In the genomic region with DNA sequence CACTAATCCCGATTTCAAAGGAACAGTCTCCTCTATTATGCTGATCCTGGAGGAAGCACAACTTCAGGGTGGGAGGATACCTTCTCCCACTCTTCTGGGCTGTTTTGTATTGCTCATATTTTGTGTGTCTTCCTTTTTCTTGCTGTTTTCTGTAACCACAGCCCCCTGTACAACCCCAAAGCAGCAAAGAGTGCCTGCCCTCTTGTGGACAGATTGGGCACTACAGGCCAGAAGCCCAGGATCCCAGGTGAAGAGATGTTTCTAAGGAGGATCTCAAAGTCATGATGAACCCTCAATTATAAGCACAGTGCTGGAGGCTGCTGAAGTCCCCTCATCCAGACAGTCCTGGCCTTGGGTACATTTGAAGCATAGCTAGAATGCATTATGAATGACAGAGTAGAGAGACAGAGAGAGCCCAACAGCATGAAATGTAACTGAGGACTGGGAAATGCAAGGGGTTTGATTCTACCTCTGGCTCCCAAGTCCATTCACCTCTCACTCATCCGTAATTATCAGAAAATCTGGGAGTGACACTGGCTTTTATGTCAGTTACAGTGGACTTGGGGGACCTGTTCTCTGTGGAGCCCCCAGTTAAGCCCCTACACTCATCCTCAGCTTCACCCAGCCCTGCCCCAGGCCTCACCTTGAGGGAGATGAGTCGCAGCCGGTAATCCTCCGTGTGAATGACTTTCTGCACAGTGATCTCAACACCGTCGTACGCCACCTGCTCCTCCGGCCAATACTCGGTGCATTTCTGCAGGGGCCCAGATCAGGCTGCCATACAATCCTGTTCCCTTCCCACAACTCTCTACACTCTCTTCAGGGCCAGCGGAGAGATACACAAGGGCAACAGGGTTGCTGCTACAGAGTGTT, we compare ENCODE assay signal across 8 cellular contexts. TPM values are rescaled to one million over a fixed set of nuclear protein-coding genes. Genes with fewer than 3 reads are reported as not detected.
DNase-seq lines count a peak whose midpoint lies in the region; ATAC-seq and TF ChIP-seq lines count a peak whose summit lies in the region.

No MANE protein-coding gene starts in this region.

- no peaks in the 10 kb centered on the region for H3K9me2 ChIP-seq in Loucy (replicated peaks; ENCODE audit: low read depth, low read length)

- peak; percentile 99 for TF ChIP-seq CTCF in Loucy (conservative IDR thresholded peaks at IDR 0.05; ENCODE audit: low read length)
- TF ChIP-seq CTCF in left lung (IDR thresholded peaks at IDR 0.05), result peak; percentile 94 to 97

- peak; percentile 50 for ATAC-seq in GM18909 (IDR thresholded peaks at IDR 0.05; ENCODE audit: poor library complexity, unreplicated experiment)
- ATAC-seq in left lung, result peak; percentile 84

- H3K4me3 ChIP-seq in Loucy (ENCODE audit: low read length, poor library complexity, severe bottlenecking), result no peak overlapping the region
- no peak overlapping the region for H3K4me3 ChIP-seq in left lung
- no peak overlapping the region for H3K4me3 ChIP-seq in MG63

- intact Hi-C loops in left lung (cut with DNase I), result no loop called here

- no peaks in the 10 kb centered on the region for H3K27me3 ChIP-seq in Loucy (ENCODE audit: insufficient read depth, low read length, poor library complexity, severe bottlenecking)
- H3K27me3 ChIP-seq in left lung, result no peaks in the 10 kb centered on the region
- no peaks in the 10 kb centered on the region for H3K27me3 ChIP-seq in MG63

- H3F3A ChIP-seq in Loucy (ENCODE audit: low read depth), result no peaks in the 10 kb centered on the region

- no peaks in the 10 kb centered on the region for H3K79me2 ChIP-seq in Loucy (ENCODE audit: insufficient read depth, low read length)

- H3K4me2 ChIP-seq in Loucy (ENCODE audit: low read depth, low read length, poor library complexity, severe bottlenecking), result no peak overlapping the region

- H3K36me3 ChIP-seq in Loucy (ENCODE audit: insufficient read depth, low read length) (no peaks in the 10 kb centered on the region), left lung (no peaks in the 10 kb centered on the region), MG63 (no peaks in the 10 kb centered on the region)

- peak; percentile 69 for DNase-seq in CD1c-positive myeloid dendritic cell (ENCODE audit: extremely low spot score)
- peak; percentile 46 for DNase-seq in activated CD4-positive, CD25-positive, alpha-beta regulatory T cell treated with anti-CD3 and anti-CD28 coated beads, Interleukin-2, amount 50 U/mL, for 16 hours (ENCODE audit: low read depth, low spot score)
- DNase-seq in central memory CD4-positive, alpha-beta T cell, result peak; percentile 53
- no peak for DNase-seq in left lung
- peak; percentile 50 to 62 (median 50) for DNase-seq in stimulated activated CD4-positive, alpha-beta T cell treated with anti-CD3 and anti-CD28 coated beads, TNF-alpha, amount 100 ng/mL, for 4 hours (ENCODE audit: low read depth in 3 of 3)
- DNase-seq in MG63, result no peak

- H3K4me1 ChIP-seq in Loucy (ENCODE audit: insufficient read depth, low read length, poor library complexity, severe bottlenecking), result no peaks in the 10 kb centered on the region
- no peaks in the 10 kb centered on the region for H3K4me1 ChIP-seq in left lung

- H3K9me3 ChIP-seq in Loucy (ENCODE audit: insufficient read depth, low read depth, low read length), result no peaks in the 10 kb centered on the region
- H3K9me3 ChIP-seq in left lung, result no peaks in the 10 kb centered on the region
- H3K9me3 ChIP-seq in MG63, result no peaks in the 10 kb centered on the region

- no peaks in the 10 kb centered on the region for H4K20me1 ChIP-seq in Loucy (ENCODE audit: insufficient read depth, low read length, poor library complexity, severe bottlenecking)

- peak overlapping the region; percentile 77; the same call in 1 of the 2 replicates for H2AFZ ChIP-seq in Loucy (ENCODE audit: low read length)

- no peak overlapping the region for H3K27ac ChIP-seq in left lung

- no peak overlapping the region for H3K9ac ChIP-seq in Loucy (ENCODE audit: low read depth, low read length, poor library complexity, severe bottlenecking)

RNA-seq across cellular contexts. Expression of a gene that starts 6.2 kb away (rescaled TPM):
- total RNA-seq in left lung, result 1 to 10 TPM in 1 of 2 donors, under 1 TPM in 1; 0.52 to 1.1 TPM
- total RNA-seq in MG63 (2014; rRNA removed; shearing (Covaris generic); ENCODE audit: low replicate concordance), result not detected in 2 replicates

RNA-seq across cellular contexts. Expression of a gene that starts 33.6 kb away (rescaled TPM):
- total RNA-seq in left lung, result 1 to 10 TPM; 5.8 to 9.1 TPM
- total RNA-seq in MG63 (2014; rRNA removed; shearing (Covaris generic); ENCODE audit: low replicate concordance), result 0.05 and 0.40 TPM in 2 replicates

RNA-seq across cellular contexts. Expression of a gene that starts 59.4 kb away (rescaled TPM):
- under 1 TPM in 1 of 2 donors, not detected in 1; 0.13 TPM for total RNA-seq in left lung
- total RNA-seq in MG63 (2014; rRNA removed; shearing (Covaris generic); ENCODE audit: low replicate concordance), result 0.05 TPM in 1 of 2 replicates, not detected in the other

Comparison
In these comparisons a context has a peak if more than half of its experiments do, and no peak if none do; other contexts are left out.
1. DNase-seq: peak in CD1c-positive myeloid dendritic cell (single experiment), activated CD4-positive, CD25-positive, alpha-beta regulatory T cell treated with anti-CD3 and anti-CD28 coated beads, Interleukin-2, amount 50 U/mL, for 16 hours (single experiment), central memory CD4-positive, alpha-beta T cell (single experiment) and stimulated activated CD4-positive, alpha-beta T cell treated with anti-CD3 and anti-CD28 coated beads, TNF-alpha, amount 100 ng/mL, for 4 hours (3 of 3); none in left lung (0 of 2) and MG63 (single experiment).